13 cellular contexts compared by ENCODE assay signal in the genomic region with DNA sequence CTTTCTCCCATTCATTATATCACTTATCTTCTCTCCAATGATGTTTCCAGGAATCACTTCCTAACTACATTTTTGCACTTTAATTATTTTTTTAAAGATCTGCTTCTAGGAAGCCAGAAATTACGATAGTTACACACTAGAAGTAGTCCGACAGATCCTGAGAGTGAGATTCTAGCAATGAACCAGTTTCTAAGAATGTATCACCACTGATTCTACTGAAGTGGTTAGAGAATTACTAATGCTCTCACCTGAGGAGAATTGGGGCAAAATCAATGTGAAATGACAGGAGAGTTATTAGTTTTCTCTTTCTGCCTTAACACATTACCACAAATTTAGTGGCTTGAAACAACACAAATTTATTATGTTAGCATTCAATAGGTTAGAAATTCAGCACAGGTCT.
DNase-seq lines count a peak whose midpoint lies in the region; ATAC-seq and TF ChIP-seq lines count a peak whose summit lies in the region.
"Had no signal": no experiment of that assay in that cellular context is flagged by ENCODE, and none has a peak within 500 bp of the region (broad histone marks: within the 10 kb centered on the region; RNA-seq: fewer than 3 reads in every experiment).

No MANE protein-coding gene starts in this region.

- no peak overlapping the region for H3K4me3 Mint-ChIP-seq in activated CD4-positive, alpha-beta T cell treated with anti-CD3 and anti-CD28 coated beads for 36 hours
- peak overlapping the region in 1 of 2 donors; percentile 71 for H3K4me3 Mint-ChIP-seq in activated T-cell treated with anti-CD3 and anti-CD28 coated beads, Interleukin-2, amount 50 U/mL, for 72 hours
- H3K4me3 Mint-ChIP-seq in stimulated activated naive CD8-positive, alpha-beta T cell treated with anti-CD3 and anti-CD28 coated beads, Interleukin-15, amount 100 ng/mL, for 72 hours: peak overlapping the region; percentile 16 to 67
- H3K4me3 Mint-ChIP-seq in stimulated activated effector memory CD8-positive, alpha-beta T cell treated with anti-CD3 and anti-CD28 coated beads, Interleukin-12 subunit alpha, Interleukin-12 subunit beta, amount 100 ng/mL, for 72 hours: no peak overlapping the region

- ATAC-seq in activated CD4-positive, alpha-beta T cell treated with anti-CD3 and anti-CD28 coated beads for 36 hours: peak; percentile 60
- ATAC-seq in activated T-cell treated with anti-CD3 and anti-CD28 coated beads, Interleukin-2, amount 50 U/mL, for 72 hours (replicated peaks in 1 of 2): peak; percentile 82 to 84
- ATAC-seq in stimulated activated naive CD8-positive, alpha-beta T cell treated with anti-CD3 and anti-CD28 coated beads, Interleukin-15, amount 100 ng/mL, for 72 hours: peak; percentile 95
- no peak for ATAC-seq in stimulated activated naive CD8-positive, alpha-beta T cell treated with anti-CD3 and anti-CD28 coated beads, Interleukin-15, Interleukin-2, amounts not matched to agents 100 U/mL and 50 U/mL, for 24 hours
- peak; percentile 87 for ATAC-seq in stimulated activated effector memory CD8-positive, alpha-beta T cell treated with anti-CD3 and anti-CD28 coated beads, Interleukin-12 subunit alpha, Interleukin-12 subunit beta, amount 100 ng/mL, for 72 hours
- no peak for ATAC-seq in GM18505 (IDR thresholded peaks at IDR 0.05; ENCODE audit: unreplicated experiment)
- ATAC-seq: HCT116 had no signal

- H3K9me3 Mint-ChIP-seq in activated CD4-positive, alpha-beta T cell treated with anti-CD3 and anti-CD28 coated beads for 36 hours (ENCODE audit: low read depth): peaks cover 3% of the 10 kb centered on the region
- H3K9me3 Mint-ChIP-seq in activated T-cell treated with anti-CD3 and anti-CD28 coated beads, Interleukin-2, amount 50 U/mL, for 72 hours: peaks cover 0 to 5% of the 10 kb centered on the region in 2 donors
- H3K9me3 Mint-ChIP-seq in stimulated activated naive CD8-positive, alpha-beta T cell treated with anti-CD3 and anti-CD28 coated beads, Interleukin-15, amount 100 ng/mL, for 72 hours: peaks cover 4 to 14% of the 10 kb centered on the region in 2 donors
- no peaks in the 10 kb centered on the region for H3K9me3 Mint-ChIP-seq in stimulated activated effector memory CD8-positive, alpha-beta T cell treated with anti-CD3 and anti-CD28 coated beads, Interleukin-12 subunit alpha, Interleukin-12 subunit beta, amount 100 ng/mL, for 72 hours

- H3K27ac Mint-ChIP-seq in activated CD4-positive, alpha-beta T cell treated with anti-CD3 and anti-CD28 coated beads for 36 hours: no peak overlapping the region
- H3K27ac Mint-ChIP-seq in activated T-cell treated with anti-CD3 and anti-CD28 coated beads, Interleukin-2, amount 50 U/mL, for 72 hours: peak overlapping the region; percentile 88
- H3K27ac Mint-ChIP-seq in stimulated activated naive CD8-positive, alpha-beta T cell treated with anti-CD3 and anti-CD28 coated beads, Interleukin-15, amount 100 ng/mL, for 72 hours: no peak overlapping the region
- no peak overlapping the region for H3K27ac Mint-ChIP-seq in stimulated activated effector memory CD8-positive, alpha-beta T cell treated with anti-CD3 and anti-CD28 coated beads, Interleukin-12 subunit alpha, Interleukin-12 subunit beta, amount 100 ng/mL, for 72 hours

- no peaks in the 10 kb centered on the region for H3K36me3 Mint-ChIP-seq in activated CD4-positive, alpha-beta T cell treated with anti-CD3 and anti-CD28 coated beads for 36 hours (ENCODE audit: low read depth)
- H3K36me3 Mint-ChIP-seq in activated T-cell treated with anti-CD3 and anti-CD28 coated beads, Interleukin-2, amount 50 U/mL, for 72 hours (ENCODE audit: insufficient read depth in 2 of 2): no peaks in the 10 kb centered on the region
- H3K36me3 Mint-ChIP-seq in stimulated activated effector memory CD8-positive, alpha-beta T cell treated with anti-CD3 and anti-CD28 coated beads, Interleukin-12 subunit alpha, Interleukin-12 subunit beta, amount 100 ng/mL, for 72 hours: peaks cover 5% of the 10 kb centered on the region

- TF ChIP-seq POLR2A in GM18505 (IDR thresholded peaks at IDR 0.05; ENCODE audit: borderline replicate concordance, extremely low read depth, insufficient read depth, insufficient read length): no peak

- intact Hi-C loops in activated CD4-positive, alpha-beta T cell treated with anti-CD3 and anti-CD28 coated beads for 36 hours (cut with DNase I, micrococcal nuclease): loop anchor here (1.0 to 2.0 kb wide), 2 partner anchors 48 kb away; no protein-coding TSS in a partner anchor

- DNase-seq in activated CD4-positive, alpha-beta T cell treated with anti-CD3 and anti-CD28 coated beads for 36 hours: no peak
- no peak for DNase-seq in activated CD4-positive, alpha-beta T cell treated with anti-CD3 and anti-CD28 coated beads, Interleukin-2, amount 50 U/mL, for 1 hour
- DNase-seq in activated T-cell treated with anti-CD3 and anti-CD28 coated beads, Interleukin-2, amount 50 U/mL, for 72 hours: no peak
- DNase-seq in activated T-cell treated with anti-CD3 and anti-CD28 coated beads, Interleukin-2, amount 50 U/mL, for 1 hour: no peak
- no peak for DNase-seq in stimulated activated naive CD8-positive, alpha-beta T cell treated with anti-CD3 and anti-CD28 coated beads, Interleukin-15, amount 100 ng/mL, for 72 hours
- no peak for DNase-seq in stimulated activated naive CD8-positive, alpha-beta T cell treated with anti-CD3 and anti-CD28 coated beads, Interleukin-15, Interleukin-2, amounts not matched to agents 100 U/mL and 50 U/mL, for 24 hours
- no peak for DNase-seq in stimulated activated effector memory CD8-positive, alpha-beta T cell treated with anti-CD3 and anti-CD28 coated beads, Interleukin-12 subunit alpha, Interleukin-12 subunit beta, amount 100 ng/mL, for 72 hours (ENCODE audit: low spot score in 2 of 2)
- DNase-seq: 8988T, AML-193, DMS 273 treated with DMSO at 0.1 percent for 48 hours, GM23248 had no signal

- peaks cover 2% of the 10 kb centered on the region for H3K27me3 Mint-ChIP-seq in activated CD4-positive, alpha-beta T cell treated with anti-CD3 and anti-CD28 coated beads for 36 hours
- no peaks in the 10 kb centered on the region for H3K27me3 Mint-ChIP-seq in activated T-cell treated with anti-CD3 and anti-CD28 coated beads, Interleukin-2, amount 50 U/mL, for 72 hours (ENCODE audit: low read depth)
- no peaks in the 10 kb centered on the region for H3K27me3 Mint-ChIP-seq in stimulated activated naive CD8-positive, alpha-beta T cell treated with anti-CD3 and anti-CD28 coated beads, Interleukin-15, amount 100 ng/mL, for 72 hours

- CTCF ChIA-PET in activated CD4-positive, alpha-beta T cell treated with anti-CD3 and anti-CD28 coated beads for 36 hours (lab: Charles Lee): no interaction called here

- POLR2A ChIA-PET in activated CD4-positive, alpha-beta T cell treated with anti-CD3 and anti-CD28 coated beads for 36 hours (lab: Charles Lee): no interaction called here

- peaks cover 22% of the 10 kb centered on the region for H3K4me1 Mint-ChIP-seq in activated CD4-positive, alpha-beta T cell treated with anti-CD3 and anti-CD28 coated beads for 36 hours
- H3K4me1 Mint-ChIP-seq in activated T-cell treated with anti-CD3 and anti-CD28 coated beads, Interleukin-2, amount 50 U/mL, for 72 hours (ENCODE audit: low read depth): peaks cover 41% of the 10 kb centered on the region
- peaks cover 40% of the 10 kb centered on the region for H3K4me1 Mint-ChIP-seq in stimulated activated naive CD8-positive, alpha-beta T cell treated with anti-CD3 and anti-CD28 coated beads, Interleukin-15, amount 100 ng/mL, for 72 hours
- H3K4me1 Mint-ChIP-seq in stimulated activated effector memory CD8-positive, alpha-beta T cell treated with anti-CD3 and anti-CD28 coated beads, Interleukin-12 subunit alpha, Interleukin-12 subunit beta, amount 100 ng/mL, for 72 hours: peaks cover 26% of the 10 kb centered on the region

Comparison
In these comparisons a context has a peak if more than half of its experiments do, and no peak if none do; other contexts are left out.
1. ATAC-seq: peak in activated CD4-positive, alpha-beta T cell treated with anti-CD3 and anti-CD28 coated beads for 36 hours (single experiment), activated T-cell treated with anti-CD3 and anti-CD28 coated beads, Interleukin-2, amount 50 U/mL, for 72 hours (2 of 2), stimulated activated naive CD8-positive, alpha-beta T cell treated with anti-CD3 and anti-CD28 coated beads, Interleukin-15, amount 100 ng/mL, for 72 hours (single experiment) and stimulated activated effector memory CD8-positive, alpha-beta T cell treated with anti-CD3 and anti-CD28 coated beads, Interleukin-12 subunit alpha, Interleukin-12 subunit beta, amount 100 ng/mL, for 72 hours (single experiment); none in stimulated activated naive CD8-positive, alpha-beta T cell treated with anti-CD3 and anti-CD28 coated beads, Interleukin-15, Interleukin-2, amounts not matched to agents 100 U/mL and 50 U/mL, for 24 hours (single experiment) and GM18505 (single experiment).
2. H3K4me3 Mint-ChIP-seq: peak in stimulated activated naive CD8-positive, alpha-beta T cell treated with anti-CD3 and anti-CD28 coated beads, Interleukin-15, amount 100 ng/mL, for 72 hours (2 of 2); none in activated CD4-positive, alpha-beta T cell treated with anti-CD3 and anti-CD28 coated beads for 36 hours (single experiment) and stimulated activated effector memory CD8-positive, alpha-beta T cell treated with anti-CD3 and anti-CD28 coated beads, Interleukin-12 subunit alpha, Interleukin-12 subunit beta, amount 100 ng/mL, for 72 hours (single experiment).